17 cellular contexts compared by ENCODE assay signal in genomic region chr22:47006869-47007268, GRCh38.
A peak's percentile ranks its signal among the peaks of the same experiment; 100 is the strongest.
DNase-seq lines count a peak whose midpoint lies in the region; ATAC-seq, FAIRE-seq and TF ChIP-seq lines count a peak whose summit lies in the region.
"Had no signal": no experiment of that assay in that cellular context is flagged by ENCODE, and none has a peak within 500 bp of the region (broad histone marks: within the 10 kb centered on the region; RNA-seq: fewer than 3 reads in every experiment).

No MANE protein-coding gene starts in this region.

- no peaks in the 10 kb centered on the region for H3K79me2 ChIP-seq in H1 (ENCODE audit: control insufficient read depth in 1 of 2, insufficient read depth in 2 of 2, low read length in 2 of 2)

- no peaks in the 10 kb centered on the region for H3K9me3 Mint-ChIP-seq in nephron progenitor cell
- H3K9me3 Mint-ChIP-seq: CD4-positive, CD25-positive, alpha-beta regulatory T cell; CD8-positive, alpha-beta T cell had no signal

- whole genome bisulfite sequencing in H1 (ENCODE audit: extremely low coverage in 1 of 2, insufficient coverage in 1 of 2, insufficient read length in 1 of 2, insufficient replicate concordance in 2 of 2, low coverage in 1 of 2, low lambda C conversion rate in 2 of 2, missing lambda C conversion rate in 1 of 2), 2 experiments, result 91% methylated on average over 5 of the region's 5 CpGs; no CpG with 5 or more reads in 1 of the 2 experiments

- no peak overlapping the region for H4K5ac ChIP-seq in H1 (ENCODE audit: insufficient read length, low read depth, low read length)

- peaks cover 10% of the 10 kb centered on the region for H3K79me1 ChIP-seq in H1 (ENCODE audit: low read depth, low read length)

- no peak overlapping the region for H2BK5ac ChIP-seq in H1 (ENCODE audit: low read depth, low read length)

- POLR2A ChIA-PET in H1 (lab: Charles Lee; ENCODE audit: partially characterized antibody), result interaction anchor here (0.8 kb wide), 1 partner anchor 14 kb away, joined by 4 read pairs; no protein-coding TSS in a partner anchor

- no peak overlapping the region for H3K4me3 ChIP-seq in H1 (ENCODE audit: extremely low read depth in 1 of 4, insufficient read depth in 2 of 4, low read depth in 3 of 4, low read length in 4 of 4)
- no peak overlapping the region for H3K4me3 ChIP-seq in MG63
- H3K4me3 ChIP-seq: BLaER1 had no signal

- no peak overlapping the region for H4K91ac ChIP-seq in H1 (replicated peaks; ENCODE audit: insufficient read length, low read length)

- no peak overlapping the region for H3K14ac ChIP-seq in H1 (ENCODE audit: insufficient read length)

- no peak for TF ChIP-seq CTCF in H1 (IDR thresholded peaks at IDR 0.05; ENCODE audit: control extremely low read depth in 1 of 3, insufficient read depth in 1 of 3, low read depth in 1 of 3, low read length in 3 of 3)
- no peak for TF ChIP-seq CTCF in nephron progenitor cell (IDR thresholded peaks at IDR 0.05)

- no peaks in the 10 kb centered on the region for H3K27me3 ChIP-seq in H1 (replicated peaks in 1 of 4; ENCODE audit: control insufficient read depth in 3 of 4, extremely low read depth in 1 of 4, insufficient read depth in 3 of 4, low read length in 3 of 4)
- no peaks in the 10 kb centered on the region for H3K27me3 ChIP-seq in MG63
- H3K27me3 ChIP-seq: BLaER1 had no signal

- no peaks in the 10 kb centered on the region for H3K9me3 ChIP-seq in H1 (ENCODE audit: insufficient read depth in 2 of 2, low read depth in 1 of 2, low read length in 1 of 2)
- H3K9me3 ChIP-seq in MG63, result no peaks in the 10 kb centered on the region
- H3K9me3 ChIP-seq: BLaER1, Caco-2 had no signal

- H3K4ac ChIP-seq in H1 (replicated peaks; ENCODE audit: insufficient read length, low read depth, low read length), result no peak overlapping the region

- DNase-seq in H1 (ENCODE audit: low read depth in 1 of 2, low spot score in 2 of 2) (no peak), nephron progenitor cell (no peak), posterior vena cava (ENCODE audit: low spot score) (peak; percentile 17), kidney glomerular epithelial cell (lab: John Stamatoyannopoulos, UW) (no peak), MG63 (no peak)
- DNase-seq: CD4-positive, CD25-positive, alpha-beta regulatory T cell; CD8-positive, alpha-beta T cell; DMS153; DND-41; GOT3; HCEC 1CT had no signal

- H3K56ac ChIP-seq in H1 (replicated peaks; ENCODE audit: insufficient read length, low read depth, low read length), result no peak overlapping the region

- TF ChIP-seq RAD21 in H1 (IDR thresholded peaks at IDR 0.05 in 1 of 2, conservative IDR thresholded peaks at IDR 0.05 in 1 of 2; ENCODE audit: low read depth in 2 of 2, low read length in 2 of 2), result no peak

- no peak overlapping the region for H3K4me3 Mint-ChIP-seq in nephron progenitor cell
- H3K4me3 Mint-ChIP-seq: CD4-positive, CD25-positive, alpha-beta regulatory T cell; CD8-positive, alpha-beta T cell had no signal

- ATAC-seq in HG02571 (IDR thresholded peaks at IDR 0.05; ENCODE audit: unreplicated experiment), result no peak
- ATAC-seq: CD8-positive, alpha-beta T cell had no signal

- H3K27ac Mint-ChIP-seq in nephron progenitor cell, result peak overlapping the region; percentile 31
- H3K27ac Mint-ChIP-seq: CD8-positive, alpha-beta T cell had no signal

- intact Hi-C loops in posterior vena cava (cut with DNase I), result no loop called here

- H2BK15ac ChIP-seq in H1 (ENCODE audit: low read length), result no peak overlapping the region

- H3K4me1 ChIP-seq in H1 (replicated peaks in 1 of 4; ENCODE audit: control insufficient read depth in 3 of 4, insufficient read depth in 4 of 4, low read length in 3 of 4), result no peaks in the 10 kb centered on the region
- H3K4me1 ChIP-seq: Caco-2 had no signal

- H3K23me2 ChIP-seq in H1 (ENCODE audit: low read depth, low read length), result peaks cover 16% of the 10 kb centered on the region; the same call in 1 of the 2 replicates

- H3K23ac ChIP-seq in H1 (ENCODE audit: insufficient read length), result no peak overlapping the region

- 0 out of 2 replicates have a peak overlapping the region, but pooled peaks have one; percentile 9 for H2BK12ac ChIP-seq in H1 (ENCODE audit: low read depth, low read length)

- H2AFZ ChIP-seq in H1 (ENCODE audit: low read length), result no peak overlapping the region

- no peaks in the 10 kb centered on the region for H3K27me3 Mint-ChIP-seq in nephron progenitor cell (ENCODE audit: low read depth, poor library complexity)
- H3K27me3 Mint-ChIP-seq: CD4-positive, CD25-positive, alpha-beta regulatory T cell had no signal

- H3K4me2 ChIP-seq in H1 (ENCODE audit: insufficient read depth in 1 of 2, low read depth in 2 of 2, low read length in 2 of 2), result no peak overlapping the region
- H3K4me2 ChIP-seq: BLaER1 had no signal

- no peak overlapping the region for H2AK5ac ChIP-seq in H1 (ENCODE audit: low read depth, low read length)

- FAIRE-seq in H1 (lab: Jason Lieb, UNC), result no peak
- FAIRE-seq: G401.6, GM12892 had no signal

- CTCF ChIA-PET in H1 (lab: Charles Lee; ENCODE audit: partially characterized antibody), result interaction anchor here (1.3 to 1.8 kb wide), 2 partner anchors 11 to 180 kb away, joined by 3 to 6 read pairs; no protein-coding TSS in a partner anchor

- no peak for TF ChIP-seq EP300 in H1 (IDR thresholded peaks at IDR 0.05; ENCODE audit: borderline replicate concordance in 1 of 2, low read depth in 2 of 2, low read length in 2 of 2)

- H3K4me1 Mint-ChIP-seq in nephron progenitor cell, result peaks cover 9% of the 10 kb centered on the region

- no peak overlapping the region for H3K27ac ChIP-seq in H1 (ENCODE audit: low read depth, low read length)
- H3K27ac ChIP-seq: BLaER1, C4-2B had no signal

- H2BK120ac ChIP-seq in H1 (replicated peaks; ENCODE audit: low read depth, low read length), result no peak overlapping the region

- no peaks in the 10 kb centered on the region for H3K36me3 Mint-ChIP-seq in nephron progenitor cell (ENCODE audit: low read depth)

- peaks cover 0 to 5% (median 2%) of the 10 kb centered on the region in 4 experiments; a peak in 2 of 8 replicates for H3K36me3 ChIP-seq in H1 (ENCODE audit: control insufficient read depth in 2 of 4, insufficient read depth in 4 of 4, low read length in 3 of 4)
- peaks cover 4% of the 10 kb centered on the region; the same call in 1 of the 2 replicates for H3K36me3 ChIP-seq in MG63

- no peak overlapping the region for H2BK20ac ChIP-seq in H1 (ENCODE audit: low read length)

- no peak for TF ChIP-seq POLR2A in H1 (IDR thresholded peaks at IDR 0.05; ENCODE audit: control extremely low read depth in 1 of 2, low read depth in 2 of 2, low read length in 2 of 2)

- no peak overlapping the region for H4K8ac ChIP-seq in H1 (ENCODE audit: extremely low read depth, insufficient read depth, low read length)

- H3K18ac ChIP-seq in H1 (ENCODE audit: extremely low read depth, low read length), result no peak overlapping the region

- H4K20me1 ChIP-seq in H1 (replicated peaks in 1 of 2; ENCODE audit: control insufficient read depth in 1 of 2, insufficient read depth in 2 of 2, low read length in 2 of 2), result peaks cover 6 to 13% of the 10 kb centered on the region in 2 experiments

- H3K9ac ChIP-seq in H1 (replicated peaks in 1 of 4; ENCODE audit: extremely low read depth in 1 of 4, low read depth in 3 of 4, low read length in 3 of 4), result no peak overlapping the region
- H3K9ac ChIP-seq: BLaER1 had no signal

TF ChIP-seq in H1, 55 proteins besides CTCF, POLR2A, EP300 and RAD21:
- no peak for TF ChIP-seq HDAC2 (IDR thresholded peaks at IDR 0.05; ENCODE audit: borderline replicate concordance in 1 of 2, low read depth in 2 of 2, low read length in 2 of 2)
- no peak for TF ChIP-seq BRCA1 (IDR thresholded peaks at IDR 0.05; ENCODE audit: low read depth, low read length)
